Comparison of ENCODE assay signal across 1 cellular context in genomic region chr12:124569375-124570148, GRCh38.
TF ChIP-seq lines count a peak whose summit lies in the region.

No MANE protein-coding gene starts in this region.

TF ChIP-seq in SK-N-SH, 30 proteins besides CTCF, POLR2A, EP300 and RAD21 (continued from another document):
- TF ChIP-seq SIN3A (IDR thresholded peaks at IDR 0.05; ENCODE audit: borderline replicate concordance, low read depth, low read length): no peak
- no peak for TF ChIP-seq GABPA (IDR thresholded peaks at IDR 0.05; ENCODE audit: low read depth)
TF ChIP-seq in SK-N-SH: peak in this region for 0.
